9 cellular contexts compared by ENCODE assay signal in the genomic region with DNA sequence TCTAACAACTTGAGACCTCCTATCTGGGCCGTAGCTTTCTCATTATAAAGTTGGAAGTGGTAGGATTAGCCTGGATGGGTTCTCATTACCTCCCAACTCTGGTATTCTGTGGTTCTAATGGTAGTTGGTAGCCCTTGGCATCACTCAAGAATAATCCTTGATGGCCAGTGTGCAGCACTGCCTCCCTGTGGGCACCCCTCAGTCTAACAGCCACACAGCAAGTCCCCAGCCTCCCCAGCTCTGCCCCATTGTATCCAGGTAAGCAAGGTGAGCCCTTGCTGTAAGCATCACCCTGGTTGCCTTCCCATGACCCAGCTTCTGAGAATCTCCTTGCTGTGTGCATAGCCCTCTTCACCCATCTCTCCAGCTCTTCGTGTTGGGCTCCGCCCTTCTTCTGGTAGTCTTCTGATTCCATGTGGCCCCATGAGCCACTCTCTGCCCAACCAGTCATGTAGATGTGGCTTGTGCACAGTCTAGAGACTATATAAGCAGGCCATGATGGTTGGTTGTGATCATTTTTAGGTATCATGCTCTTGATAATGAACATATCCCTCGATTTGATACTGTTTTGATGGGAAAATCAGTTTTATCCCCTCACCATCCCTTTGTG. TPM values are rescaled to one million over a fixed set of nuclear protein-coding genes. Genes with fewer than 3 reads are reported as not detected.
DNase-seq lines count a peak whose midpoint lies in the region; ATAC-seq lines count a peak whose summit lies in the region.
"Had no signal": no experiment of that assay in that cellular context is flagged by ENCODE, and none has a peak within 500 bp of the region (broad histone marks: within the 10 kb centered on the region; RNA-seq: fewer than 3 reads in every experiment).

No MANE protein-coding gene starts in this region.

- H3K27ac Mint-ChIP-seq in activated T-helper 17 cell treated with anti-CD3 and anti-CD28 coated beads, Interleukin-2, amount 50 U/mL, for 72 hours = no peak overlapping the region
- no peak overlapping the region for H3K27ac Mint-ChIP-seq in memory B cell

- DNase-seq in EH (ENCODE audit: low read depth) (peak; percentile 4), HT-29 (ENCODE audit: low spot score) (peak; percentile 3), memory B cell (ENCODE audit: low spot score in 2 of 2) (no peak), DMS153 (lab: John Stamatoyannopoulos, UW) (no peak), HK-2 (ENCODE audit: unreplicated experiment) (no peak), COLO829 (ENCODE audit: low spot score) (no peak)

- H3K36me3 Mint-ChIP-seq in activated T-helper 17 cell treated with anti-CD3 and anti-CD28 coated beads, Interleukin-2, amount 50 U/mL, for 72 hours (ENCODE audit: low read depth) = peaks cover 3% of the 10 kb centered on the region
- H3K36me3 Mint-ChIP-seq in memory B cell = peaks cover 4% of the 10 kb centered on the region

- no peaks in the 10 kb centered on the region for H3K27me3 Mint-ChIP-seq in activated T-helper 17 cell treated with anti-CD3 and anti-CD28 coated beads, Interleukin-2, amount 50 U/mL, for 72 hours
- H3K27me3 Mint-ChIP-seq in memory B cell = no peaks in the 10 kb centered on the region
- H3K27me3 Mint-ChIP-seq: activated naive CD4-positive, alpha-beta T cell treated with anti-CD3 and anti-CD28 coated beads, Interleukin-2, amount 50 U/mL, for 24 hours had no signal

- H3K4me3 Mint-ChIP-seq in activated T-helper 17 cell treated with anti-CD3 and anti-CD28 coated beads, Interleukin-2, amount 50 U/mL, for 72 hours = no peak overlapping the region
- no peak overlapping the region for H3K4me3 Mint-ChIP-seq in memory B cell
- H3K4me3 Mint-ChIP-seq: activated naive CD4-positive, alpha-beta T cell treated with anti-CD3 and anti-CD28 coated beads, Interleukin-2, amount 50 U/mL, for 24 hours had no signal

- peaks cover 4% of the 10 kb centered on the region for H3K4me1 Mint-ChIP-seq in activated T-helper 17 cell treated with anti-CD3 and anti-CD28 coated beads, Interleukin-2, amount 50 U/mL, for 72 hours
- H3K4me1 Mint-ChIP-seq in memory B cell = peaks cover 22% of the 10 kb centered on the region

- H3K9me3 Mint-ChIP-seq in activated T-helper 17 cell treated with anti-CD3 and anti-CD28 coated beads, Interleukin-2, amount 50 U/mL, for 72 hours = no peaks in the 10 kb centered on the region
- no peaks in the 10 kb centered on the region for H3K9me3 Mint-ChIP-seq in memory B cell
- H3K9me3 Mint-ChIP-seq: activated naive CD4-positive, alpha-beta T cell treated with anti-CD3 and anti-CD28 coated beads, Interleukin-2, amount 50 U/mL, for 24 hours had no signal

- peak; percentile 43 for ATAC-seq in activated T-helper 17 cell treated with anti-CD3 and anti-CD28 coated beads, Interleukin-2, amount 50 U/mL, for 72 hours (replicated peaks)
- ATAC-seq in memory B cell (ENCODE audit: low read depth) = peak; percentile 20
- ATAC-seq in GM19455 (IDR thresholded peaks at IDR 0.05; ENCODE audit: unreplicated experiment) = no peak

RNA-seq across cellular contexts. Expression of gene GRHPR, which starts 57.6 kb away (rescaled TPM):
- 96.7 and 102 TPM in 2 replicates for total RNA-seq in HT-29 (2014; rRNA removed; shearing (Covaris generic))
- 10 to 100 TPM; 46.4 to 47.0 TPM for total RNA-seq in activated T-helper 17 cell treated with anti-CD3 and anti-CD28 coated beads, Interleukin-2, amount 50 U/mL, for 72 hours

Comparison
In these comparisons a context has a peak if more than half of its experiments do, and no peak if none do; other contexts are left out.
1. DNase-seq: peak in EH (single experiment) and HT-29 (single experiment); none in memory B cell (0 of 2), DMS153 (single experiment), HK-2 (single experiment) and COLO829 (single experiment).